Comparison of ENCODE assay signal across 26 cellular contexts in the genomic region with DNA sequence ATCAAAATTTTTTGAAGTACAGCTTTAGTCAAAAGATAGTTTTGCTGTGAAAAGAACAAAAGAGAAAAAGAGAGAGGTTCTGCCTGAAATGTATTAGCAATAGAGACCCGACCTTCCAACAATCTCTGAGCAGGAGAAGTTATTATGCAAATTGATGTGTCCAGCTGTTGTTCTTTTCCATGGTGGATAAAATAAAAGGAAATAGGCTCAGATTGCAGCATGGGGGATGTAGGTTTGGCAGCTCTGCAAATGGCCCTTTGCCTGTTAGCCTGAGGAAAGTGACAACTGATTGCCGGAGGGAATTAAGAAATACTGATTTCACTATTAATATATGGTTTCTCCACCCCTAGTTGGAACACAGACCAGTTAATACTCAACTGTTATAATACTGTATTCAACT.
"Had no signal": no experiment of that assay in that cellular context is flagged by ENCODE, and none has a peak within 500 bp of the region (broad histone marks: within the 10 kb centered on the region; RNA-seq: fewer than 3 reads in every experiment).

No MANE protein-coding gene starts in this region.

- H3K36me3 Mint-ChIP-seq: activated CD8-positive, alpha-beta memory T cell treated with anti-CD3 and anti-CD28 coated beads, Interleukin-2, amount 10 ng/mL, durations not matched to agents 7 days and 5 days; activated naive CD4-positive, alpha-beta T cell treated with anti-CD3 and anti-CD28 coated beads, Interleukin-2, amount 10 ng/mL, durations not matched to agents 7 days and 5 days; mesothelial cell of epicardium; naive thymus-derived CD8-positive, alpha-beta T cell had no signal

- H3K27me3 ChIP-seq: body of pancreas, left lung, neutrophil, ovary, right atrium auricular region, thyroid gland, upper lobe of right lung had no signal

- H3K27me3 Mint-ChIP-seq: activated CD4-positive, alpha-beta T cell treated with anti-CD3 and anti-CD28 coated beads, Interleukin-2, amount 10 ng/mL, durations not matched to agents 7 days and 5 days; activated CD8-positive, alpha-beta memory T cell treated with anti-CD3 and anti-CD28 coated beads, Interleukin-2, amount 10 ng/mL, durations not matched to agents 7 days and 5 days; activated CD8-positive, alpha-beta T cell treated with anti-CD3 and anti-CD28 coated beads for 36 hours; activated naive CD4-positive, alpha-beta T cell treated with anti-CD3 and anti-CD28 coated beads, Interleukin-2, amount 10 ng/mL, durations not matched to agents 7 days and 5 days; naive thymus-derived CD8-positive, alpha-beta T cell; stimulated activated naive CD8-positive, alpha-beta T cell treated with anti-CD3 and anti-CD28 coated beads, Interleukin-15, Interleukin-2, amounts not matched to agents 100 ng/mL and 50 ng/mL, for 24 hours had no signal

- H3K4me3 Mint-ChIP-seq: activated CD4-positive, alpha-beta T cell treated with anti-CD3 and anti-CD28 coated beads, Interleukin-2, amount 10 ng/mL, durations not matched to agents 7 days and 5 days; activated CD8-positive, alpha-beta memory T cell treated with anti-CD3 and anti-CD28 coated beads, Interleukin-2, amount 10 ng/mL, durations not matched to agents 7 days and 5 days; activated CD8-positive, alpha-beta T cell treated with anti-CD3 and anti-CD28 coated beads for 36 hours; activated naive CD4-positive, alpha-beta T cell treated with anti-CD3 and anti-CD28 coated beads, Interleukin-2, amount 10 ng/mL, durations not matched to agents 7 days and 5 days; mesothelial cell of epicardium; naive thymus-derived CD8-positive, alpha-beta T cell; stimulated activated naive CD8-positive, alpha-beta T cell treated with anti-CD3 and anti-CD28 coated beads, Interleukin-15, Interleukin-2, amounts not matched to agents 100 ng/mL and 50 ng/mL, for 24 hours had no signal

- H3K4me1 Mint-ChIP-seq: activated CD4-positive, alpha-beta T cell treated with anti-CD3 and anti-CD28 coated beads, Interleukin-2, amount 10 ng/mL, durations not matched to agents 7 days and 5 days; activated CD8-positive, alpha-beta memory T cell treated with anti-CD3 and anti-CD28 coated beads, Interleukin-2, amount 10 ng/mL, durations not matched to agents 7 days and 5 days; activated naive CD4-positive, alpha-beta T cell treated with anti-CD3 and anti-CD28 coated beads, Interleukin-2, amount 10 ng/mL, durations not matched to agents 7 days and 5 days; mesothelial cell of epicardium; naive thymus-derived CD8-positive, alpha-beta T cell had no signal

- H3K4me3 ChIP-seq: body of pancreas, left lung, lung, ovary, prostate gland, right atrium auricular region, thyroid gland, upper lobe of right lung had no signal

- ATAC-seq: activated CD8-positive, alpha-beta memory T cell treated with anti-CD3 and anti-CD28 coated beads, Interleukin-2, amount 10 ng/mL, durations not matched to agents 7 days and 5 days; activated CD8-positive, alpha-beta T cell treated with anti-CD3 and anti-CD28 coated beads for 36 hours; body of pancreas; left lung; naive thymus-derived CD8-positive, alpha-beta T cell; upper lobe of right lung had no signal

- H3K27ac Mint-ChIP-seq: activated CD4-positive, alpha-beta T cell treated with anti-CD3 and anti-CD28 coated beads, Interleukin-2, amount 10 ng/mL, durations not matched to agents 7 days and 5 days; activated CD8-positive, alpha-beta memory T cell treated with anti-CD3 and anti-CD28 coated beads, Interleukin-2, amount 10 ng/mL, durations not matched to agents 7 days and 5 days; activated CD8-positive, alpha-beta T cell treated with anti-CD3 and anti-CD28 coated beads for 36 hours; activated naive CD4-positive, alpha-beta T cell treated with anti-CD3 and anti-CD28 coated beads, Interleukin-2, amount 10 ng/mL, durations not matched to agents 7 days and 5 days; mesothelial cell of epicardium; naive thymus-derived CD8-positive, alpha-beta T cell; stimulated activated naive CD8-positive, alpha-beta T cell treated with anti-CD3 and anti-CD28 coated beads, Interleukin-15, Interleukin-2, amounts not matched to agents 100 ng/mL and 50 ng/mL, for 24 hours had no signal

- H3K9me3 ChIP-seq: body of pancreas, left lung, neutrophil, ovary, prostate gland, right atrium auricular region, thyroid gland, upper lobe of right lung had no signal

- DNase-seq: activated CD4-positive, alpha-beta T cell treated with anti-CD3 and anti-CD28 coated beads, Interleukin-2, amount 10 ng/mL, durations not matched to agents 7 days and 5 days; activated CD4-positive, CD25-positive, alpha-beta regulatory T cell treated with anti-CD3 and anti-CD28 coated beads, Interleukin-2, amount 50 U/mL, for 72 hours; activated CD8-positive, alpha-beta memory T cell treated with anti-CD3 and anti-CD28 coated beads, Interleukin-2, amount 10 ng/mL, durations not matched to agents 7 days and 5 days; activated CD8-positive, alpha-beta T cell treated with anti-CD3 and anti-CD28 coated beads for 36 hours; activated effector memory CD4-positive, alpha-beta T cell treated with anti-CD3 and anti-CD28 coated beads, Interleukin-2, amount 50 U/mL, for 16 hours; activated naive CD4-positive, alpha-beta T cell treated with anti-CD3 and anti-CD28 coated beads, Interleukin-2, amount 10 ng/mL, durations not matched to agents 7 days and 5 days; activated T-cell treated with anti-CD3 and anti-CD28 coated beads for 4 hours; amygdala; body of pancreas; foreskin melanocyte; kidney; left lung; naive thymus-derived CD8-positive, alpha-beta T cell; ovary; stimulated activated CD4-positive, alpha-beta T cell treated with anti-CD3 and anti-CD28 coated beads, Interleukin-12 subunit alpha, Interleukin-12 subunit beta, amount 100 ng/mL, for 4 hours; stimulated activated CD4-positive, alpha-beta T cell treated with anti-CD3 and anti-CD28 coated beads, Interleukin-4, amount 100 ng/mL, for 4 hours; substantia nigra; thyroid gland; upper lobe of right lung; WERI-Rb-1 had no signal

- H3K9me3 Mint-ChIP-seq: mesothelial cell of epicardium had no signal

- H3K36me3 ChIP-seq: left lung, neutrophil, ovary, prostate gland, right atrium auricular region, thyroid gland, upper lobe of right lung, WERI-Rb-1 had no signal

- H3K4me1 ChIP-seq: body of pancreas, left lung, prostate gland, right atrium auricular region, thyroid gland, upper lobe of right lung had no signal
